ENCODE assay signal across 15 cellular contexts in the genomic region with DNA sequence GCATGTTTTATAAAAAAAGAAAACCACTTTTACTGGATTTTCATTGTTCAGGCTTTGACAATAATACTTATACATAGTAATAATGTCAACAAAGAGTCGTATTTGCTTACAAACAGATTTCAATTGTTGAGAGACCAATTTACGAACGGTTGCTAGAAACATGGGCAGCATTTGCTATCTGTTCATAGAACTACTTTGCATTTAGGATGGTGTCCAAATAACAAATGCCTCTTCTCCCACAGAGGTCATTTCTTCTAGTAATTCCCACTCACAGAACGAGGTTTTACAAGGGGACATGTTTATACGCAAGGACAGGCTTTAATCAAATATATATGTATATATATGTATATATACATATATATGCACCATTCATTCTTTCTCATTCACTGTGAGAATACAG.
DNase-seq lines count a peak whose midpoint lies in the region; TF ChIP-seq lines count a peak whose summit lies in the region.
"Had no signal": no experiment of that assay in that cellular context is flagged by ENCODE, and none has a peak within 500 bp of the region (broad histone marks: within the 10 kb centered on the region; RNA-seq: fewer than 3 reads in every experiment).

No MANE protein-coding gene starts in this region.

- intact Hi-C loops in esophagus squamous epithelium (cut with DNase I) = no loop called here

- no peaks in the 10 kb centered on the region for H3K9me3 ChIP-seq in hepatocyte (ENCODE audit: low read depth)
- H3K9me3 ChIP-seq in esophagus squamous epithelium = no peaks in the 10 kb centered on the region
- H3K9me3 ChIP-seq: Caco-2 had no signal

- TF ChIP-seq CTCF in hepatocyte (IDR thresholded peaks at IDR 0.05; ENCODE audit: poor library complexity) (no peak), esophagus squamous epithelium (IDR thresholded peaks at IDR 0.05) (no peak)

- TF ChIP-seq POLR2A in esophagus squamous epithelium (IDR thresholded peaks at IDR 0.05) = no peak

- H3K27ac ChIP-seq in hepatocyte = no peak overlapping the region
- no peak overlapping the region for H3K27ac ChIP-seq in esophagus squamous epithelium

- H3K9me2 ChIP-seq in hepatocyte (replicated peaks; ENCODE audit: insufficient read depth) = no peaks in the 10 kb centered on the region

- no peaks in the 10 kb centered on the region for H3K79me2 ChIP-seq in hepatocyte

- no peak overlapping the region for H2AFZ ChIP-seq in hepatocyte

- peaks cover 6% of the 10 kb centered on the region for H3K27me3 ChIP-seq in hepatocyte
- peaks cover 0 to 8% (median 0%) of the 10 kb centered on the region in 4 donors for H3K27me3 ChIP-seq in esophagus squamous epithelium

- H3K4me3 ChIP-seq in hepatocyte (no peak overlapping the region), esophagus squamous epithelium (no peak overlapping the region)

- H3K36me3 ChIP-seq in hepatocyte (replicated peaks; ENCODE audit: insufficient read depth, low read depth) = no peaks in the 10 kb centered on the region
- no peaks in the 10 kb centered on the region for H3K36me3 ChIP-seq in esophagus squamous epithelium

- H3K4me2 ChIP-seq in hepatocyte = peak overlapping the region; percentile 40

- WGBS in hepatocyte (ENCODE audit: low lambda C conversion rate, missing lambda C conversion rate) = 65% methylated on average over 5 of the region's 5 CpGs
- 63 to 68% methylated on average over 5 of the region's 5 CpGs for WGBS in esophagus squamous epithelium, 2 donors

- peak; percentile 19 for DNase-seq in NCI-H345 (lab: John Stamatoyannopoulos, UW)
- no peak for DNase-seq in NCI-H345 treated with DMSO at 0.1 percent for 48 hours (lab: John Stamatoyannopoulos, UW; ENCODE audit: unreplicated experiment)
- DNase-seq in DMS153 (lab: John Stamatoyannopoulos, UW) = peak; percentile 66
- DNase-seq in NCI-H69 (lab: John Stamatoyannopoulos, UW) = peak; percentile 23
- no peak for DNase-seq in hepatocyte (ENCODE audit: low spot score)
- DNase-seq in activated CD4-positive, alpha-beta T cell treated with anti-CD3 and anti-CD28 coated beads for 4 hours = no peak
- DNase-seq in NCI-H1694 treated with DMSO at 0.1 percent for 48 hours (lab: John Stamatoyannopoulos, UW) = no peak
- DNase-seq in esophagus squamous epithelium (lab: John Stamatoyannopoulos, UW) = no peak
- DNase-seq: Caco-2; CD4-positive, CD25-positive, alpha-beta regulatory T cell; DMS53; HFFc6; MV-4-11; NCI-H187 treated with DMSO at 0.1 percent for 48 hours; NCI-H524 treated with DMSO at 0.1 percent for 48 hours had no signal

- H4K20me1 ChIP-seq in hepatocyte (ENCODE audit: insufficient read depth, poor library complexity, severe bottlenecking) = no peaks in the 10 kb centered on the region

- H3K4me1 ChIP-seq in hepatocyte (ENCODE audit: insufficient read depth) (no peaks in the 10 kb centered on the region), esophagus squamous epithelium (peaks cover 0 to 8% (median 0%) of the 10 kb centered on the region in 3 donors)
- H3K4me1 ChIP-seq: Caco-2 had no signal

Comparison
In these comparisons a context has a peak if more than half of its experiments do, and no peak if none do; other contexts are left out.
1. DNase-seq: peak in NCI-H345 (single experiment), DMS153 (single experiment) and NCI-H69 (single experiment); none in NCI-H345 treated with DMSO at 0.1 percent for 48 hours (single experiment), hepatocyte (single experiment), activated CD4-positive, alpha-beta T cell treated with anti-CD3 and anti-CD28 coated beads for 4 hours (0 of 2), NCI-H1694 treated with DMSO at 0.1 percent for 48 hours (single experiment) and esophagus squamous epithelium (single experiment).